Comparison of ENCODE assay signal across 12 cellular contexts in genomic region chr22:42330953-42331525, GRCh38.
DNase-seq lines count a peak whose midpoint lies in the region; ATAC-seq, FAIRE-seq and TF ChIP-seq lines count a peak whose summit lies in the region.
"Had no signal": no experiment of that assay in that cellular context is flagged by ENCODE, and none has a peak within 500 bp of the region (broad histone marks: within the 10 kb centered on the region; RNA-seq: fewer than 3 reads in every experiment).

No MANE protein-coding gene starts in this region.

- H2AK5ac ChIP-seq in mesenchymal stem cell (ENCODE audit: low read length, severe bottlenecking) = no peak overlapping the region

- peaks cover 19 to 72% of the 10 kb centered on the region in 2 experiments for H3K27me3 ChIP-seq in mesenchymal stem cell (ENCODE audit: control insufficient read depth in 1 of 2, insufficient read depth in 1 of 2, low read length in 2 of 2)
- H3K27me3 ChIP-seq: adrenal gland, right lobe of liver had no signal

- H3K36me3 ChIP-seq in mucosa of descending colon (ENCODE audit: low read depth) (no peaks in the 10 kb centered on the region), mesenchymal stem cell (ENCODE audit: control insufficient read depth in 1 of 2, insufficient read depth in 2 of 2, low read depth in 1 of 2, low read length in 2 of 2) (peaks cover 0 to 2% of the 10 kb centered on the region in 2 experiments)
- H3K36me3 ChIP-seq: adrenal gland, right lobe of liver had no signal

- H4K8ac ChIP-seq in mesenchymal stem cell (ENCODE audit: low read length) = no peak overlapping the region

- H2BK12ac ChIP-seq in mesenchymal stem cell (ENCODE audit: low read length in 2 of 2) = no peak overlapping the region

- intact Hi-C loops in mucosa of descending colon (cut with DNase I, micrococcal nuclease) = no loop called here

- H3K27ac ChIP-seq in mesenchymal stem cell (ENCODE audit: low read length, poor library complexity, severe bottlenecking) = no peak overlapping the region
- H3K27ac ChIP-seq: right lobe of liver had no signal

- H3K4me3 ChIP-seq in mucosa of descending colon = no peak overlapping the region
- no peak overlapping the region for H3K4me3 ChIP-seq in mesenchymal stem cell (ENCODE audit: insufficient read depth in 1 of 2, low read depth in 1 of 2, low read length in 2 of 2)
- H3K4me3 ChIP-seq: adrenal gland, right lobe of liver had no signal

- H3K9ac ChIP-seq in mesenchymal stem cell (ENCODE audit: low read length) = no peak overlapping the region

- TF ChIP-seq CTCF in mucosa of descending colon (IDR thresholded peaks at IDR 0.05) = no peak
- TF ChIP-seq CTCF in D721Med (IDR thresholded peaks at IDR 0.05; ENCODE audit: insufficient read depth, missing control alignments) = no peak

- no peak overlapping the region for H3K4ac ChIP-seq in mesenchymal stem cell (ENCODE audit: low read depth in 1 of 2, low read length in 2 of 2)

- DNase-seq in COR-L47 (lab: John Stamatoyannopoulos, UW) (peak; percentile 86), NCI-H1092 treated with DMSO at 0.1 percent for 48 hours (lab: John Stamatoyannopoulos, UW) (peak; percentile 17), SHP77 treated with DMSO at 0.1 percent for 48 hours (lab: John Stamatoyannopoulos, UW) (peak; percentile 27), mucosa of descending colon (peak in 1 of 3 donors; percentile 44), D721Med (ENCODE audit: insufficient read length, low spot score) (no peak), mesenchymal stem cell (no peak)
- DNase-seq: activated CD4-positive, alpha-beta T cell treated with anti-CD3 and anti-CD28 coated beads for 1 hour; right lobe of liver; SW 1271 had no signal

- ATAC-seq in mucosa of descending colon = peak; percentile 47
- ATAC-seq in GM21619 (IDR thresholded peaks at IDR 0.05; ENCODE audit: unreplicated experiment) = no peak
- no peak for ATAC-seq in HG02759 (IDR thresholded peaks at IDR 0.05; ENCODE audit: unreplicated experiment)

- H3K14ac ChIP-seq in mesenchymal stem cell (ENCODE audit: low read length in 2 of 2) = no peak overlapping the region

- no peak overlapping the region for H2BK15ac ChIP-seq in mesenchymal stem cell (ENCODE audit: low read depth, poor library complexity, severe bottlenecking)

- no peak overlapping the region for H3K23ac ChIP-seq in mesenchymal stem cell (ENCODE audit: low read length in 2 of 2)

- peaks cover 4% of the 10 kb centered on the region for H3K79me1 ChIP-seq in mesenchymal stem cell (replicated peaks; ENCODE audit: low read length, poor library complexity, severe bottlenecking)

- H3K4me1 ChIP-seq in mucosa of descending colon (ENCODE audit: low read depth) (peaks cover 4% of the 10 kb centered on the region), mesenchymal stem cell (ENCODE audit: control insufficient read depth, insufficient read depth, low read depth, low read length) (no peaks in the 10 kb centered on the region)
- H3K4me1 ChIP-seq: right lobe of liver had no signal

- no peak overlapping the region for H2BK120ac ChIP-seq in mesenchymal stem cell (ENCODE audit: low read depth, low read length)

- H2AFZ ChIP-seq in mesenchymal stem cell (ENCODE audit: low read depth, low read length) = no peak overlapping the region

- H2BK5ac ChIP-seq in mesenchymal stem cell (ENCODE audit: low read depth, low read length, poor library complexity, severe bottlenecking) = no peak overlapping the region

- no peak overlapping the region for H3K18ac ChIP-seq in mesenchymal stem cell (ENCODE audit: low read depth in 1 of 2, low read length in 2 of 2)

- FAIRE-seq in D721Med (lab: Jason Lieb, UNC) = no peak

- H3K9me3 ChIP-seq in mucosa of descending colon = no peaks in the 10 kb centered on the region
- no peaks in the 10 kb centered on the region for H3K9me3 ChIP-seq in mesenchymal stem cell (ENCODE audit: control insufficient read depth, low read length)
- H3K9me3 ChIP-seq: adrenal gland, right lobe of liver had no signal

- H3K4me2 ChIP-seq in mesenchymal stem cell (ENCODE audit: low read length, poor library complexity, severe bottlenecking) = no peak overlapping the region

- 87% methylated on average over 25 of the region's 25 CpGs for WGBS in mesenchymal stem cell

- no peak overlapping the region for H4K91ac ChIP-seq in mesenchymal stem cell (ENCODE audit: low read length)

Comparison
In these comparisons a context has a peak if more than half of its experiments do, and no peak if none do; other contexts are left out.
1. DNase-seq: peak in COR-L47 (single experiment), NCI-H1092 treated with DMSO at 0.1 percent for 48 hours (single experiment) and SHP77 treated with DMSO at 0.1 percent for 48 hours (single experiment); none in D721Med (single experiment) and mesenchymal stem cell (single experiment).